Comparison of ENCODE assay signal across 1 cellular context in the genomic region with DNA sequence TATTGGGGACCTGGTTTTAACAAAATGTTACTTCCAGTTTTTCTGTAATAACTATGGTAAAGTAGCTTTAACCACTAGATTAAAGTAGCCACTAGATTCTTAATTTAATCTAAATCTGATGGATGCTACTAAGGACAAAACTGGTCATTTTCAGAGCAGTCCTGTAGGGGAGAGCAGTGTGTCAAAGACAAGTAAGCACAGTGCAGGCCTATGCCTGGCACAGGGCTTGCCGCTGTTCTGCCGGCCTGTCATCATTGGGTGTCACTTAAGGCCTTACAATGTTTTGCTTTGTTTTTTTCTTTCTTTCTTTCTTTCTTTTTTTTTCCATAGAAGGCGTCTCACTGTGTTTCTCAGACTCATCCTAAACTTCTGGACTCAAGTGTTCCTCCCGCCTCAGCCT.
TF ChIP-seq lines count a peak whose summit lies in the region.

No MANE protein-coding gene starts in this region.

TF ChIP-seq in HepG2, 621 proteins besides CTCF, POLR2A, EP300 and RAD21 (continued from another document):
- TF ChIP-seq, protein P1, sequence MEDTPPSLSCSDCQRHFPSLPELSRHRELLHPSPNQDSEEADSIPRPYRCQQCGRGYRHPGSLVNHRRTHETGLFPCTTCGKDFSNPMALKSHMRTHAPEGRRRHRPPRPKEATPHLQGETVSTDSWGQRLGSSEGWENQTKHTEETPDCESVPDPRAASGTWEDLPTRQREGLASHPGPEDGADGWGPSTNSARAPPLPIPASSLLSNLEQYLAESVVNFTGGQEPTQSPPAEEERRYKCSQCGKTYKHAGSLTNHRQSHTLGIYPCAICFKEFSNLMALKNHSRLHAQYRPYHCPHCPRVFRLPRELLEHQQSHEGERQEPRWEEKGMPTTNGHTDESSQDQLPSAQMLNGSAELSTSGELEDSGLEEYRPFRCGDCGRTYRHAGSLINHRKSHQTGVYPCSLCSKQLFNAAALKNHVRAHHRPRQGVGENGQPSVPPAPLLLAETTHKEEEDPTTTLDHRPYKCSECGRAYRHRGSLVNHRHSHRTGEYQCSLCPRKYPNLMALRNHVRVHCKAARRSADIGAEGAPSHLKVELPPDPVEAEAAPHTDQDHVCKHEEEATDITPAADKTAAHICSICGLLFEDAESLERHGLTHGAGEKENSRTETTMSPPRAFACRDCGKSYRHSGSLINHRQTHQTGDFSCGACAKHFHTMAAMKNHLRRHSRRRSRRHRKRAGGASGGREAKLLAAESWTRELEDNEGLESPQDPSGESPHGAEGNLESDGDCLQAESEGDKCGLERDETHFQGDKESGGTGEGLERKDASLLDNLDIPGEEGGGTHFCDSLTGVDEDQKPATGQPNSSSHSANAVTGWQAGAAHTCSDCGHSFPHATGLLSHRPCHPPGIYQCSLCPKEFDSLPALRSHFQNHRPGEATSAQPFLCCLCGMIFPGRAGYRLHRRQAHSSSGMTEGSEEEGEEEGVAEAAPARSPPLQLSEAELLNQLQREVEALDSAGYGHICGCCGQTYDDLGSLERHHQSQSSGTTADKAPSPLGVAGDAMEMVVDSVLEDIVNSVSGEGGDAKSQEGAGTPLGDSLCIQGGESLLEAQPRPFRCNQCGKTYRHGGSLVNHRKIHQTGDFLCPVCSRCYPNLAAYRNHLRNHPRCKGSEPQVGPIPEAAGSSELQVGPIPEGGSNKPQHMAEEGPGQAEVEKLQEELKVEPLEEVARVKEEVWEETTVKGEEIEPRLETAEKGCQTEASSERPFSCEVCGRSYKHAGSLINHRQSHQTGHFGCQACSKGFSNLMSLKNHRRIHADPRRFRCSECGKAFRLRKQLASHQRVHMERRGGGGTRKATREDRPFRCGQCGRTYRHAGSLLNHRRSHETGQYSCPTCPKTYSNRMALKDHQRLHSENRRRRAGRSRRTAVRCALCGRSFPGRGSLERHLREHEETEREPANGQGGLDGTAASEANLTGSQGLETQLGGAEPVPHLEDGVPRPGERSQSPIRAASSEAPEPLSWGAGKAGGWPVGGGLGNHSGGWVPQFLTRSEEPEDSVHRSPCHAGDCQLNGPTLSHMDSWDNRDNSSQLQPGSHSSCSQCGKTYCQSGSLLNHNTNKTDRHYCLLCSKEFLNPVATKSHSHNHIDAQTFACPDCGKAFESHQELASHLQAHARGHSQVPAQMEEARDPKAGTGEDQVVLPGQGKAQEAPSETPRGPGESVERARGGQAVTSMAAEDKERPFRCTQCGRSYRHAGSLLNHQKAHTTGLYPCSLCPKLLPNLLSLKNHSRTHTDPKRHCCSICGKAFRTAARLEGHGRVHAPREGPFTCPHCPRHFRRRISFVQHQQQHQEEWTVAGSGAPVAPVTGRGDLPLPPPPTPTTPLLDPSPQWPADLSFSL (CRISPR knock-in tag; IDR thresholded peaks at IDR 0.05): no peak
- TF ChIP-seq ZNF768 (CRISPR knock-in tag; IDR thresholded peaks at IDR 0.05) (no peak), ZFP90 (CRISPR knock-in tag; IDR thresholded peaks at IDR 0.05; ENCODE audit: borderline replicate concordance) (no peak), GZF1 (CRISPR knock-in tag; IDR thresholded peaks at IDR 0.05) (no peak), ZKSCAN8 (CRISPR knock-in tag; IDR thresholded peaks at IDR 0.05; ENCODE audit: borderline replicate concordance) (no peak), ZNF337 (CRISPR knock-in tag; IDR thresholded peaks at IDR 0.05; ENCODE audit: borderline replicate concordance, low read depth) (no peak), ZNF343 (CRISPR knock-in tag; IDR thresholded peaks at IDR 0.05) (no peak), ZBTB3 (CRISPR knock-in tag; IDR thresholded peaks at IDR 0.05; ENCODE audit: borderline replicate concordance, low read depth) (no peak), FOSL1 (CRISPR knock-in tag; IDR thresholded peaks at IDR 0.05; ENCODE audit: borderline replicate concordance) (no peak), HDAC6 (IDR thresholded peaks at IDR 0.05; ENCODE audit: low read depth, low read length) (no peak), KLF6 (CRISPR knock-in tag; IDR thresholded peaks at IDR 0.05) (no peak), WIZ (CRISPR knock-in tag; IDR thresholded peaks at IDR 0.05) (no peak), AHR (CRISPR knock-in tag; IDR thresholded peaks at IDR 0.05) (no peak), DR1 (CRISPR knock-in tag; IDR thresholded peaks at IDR 0.05) (no peak)
- TF ChIP-seq, protein P2, sequence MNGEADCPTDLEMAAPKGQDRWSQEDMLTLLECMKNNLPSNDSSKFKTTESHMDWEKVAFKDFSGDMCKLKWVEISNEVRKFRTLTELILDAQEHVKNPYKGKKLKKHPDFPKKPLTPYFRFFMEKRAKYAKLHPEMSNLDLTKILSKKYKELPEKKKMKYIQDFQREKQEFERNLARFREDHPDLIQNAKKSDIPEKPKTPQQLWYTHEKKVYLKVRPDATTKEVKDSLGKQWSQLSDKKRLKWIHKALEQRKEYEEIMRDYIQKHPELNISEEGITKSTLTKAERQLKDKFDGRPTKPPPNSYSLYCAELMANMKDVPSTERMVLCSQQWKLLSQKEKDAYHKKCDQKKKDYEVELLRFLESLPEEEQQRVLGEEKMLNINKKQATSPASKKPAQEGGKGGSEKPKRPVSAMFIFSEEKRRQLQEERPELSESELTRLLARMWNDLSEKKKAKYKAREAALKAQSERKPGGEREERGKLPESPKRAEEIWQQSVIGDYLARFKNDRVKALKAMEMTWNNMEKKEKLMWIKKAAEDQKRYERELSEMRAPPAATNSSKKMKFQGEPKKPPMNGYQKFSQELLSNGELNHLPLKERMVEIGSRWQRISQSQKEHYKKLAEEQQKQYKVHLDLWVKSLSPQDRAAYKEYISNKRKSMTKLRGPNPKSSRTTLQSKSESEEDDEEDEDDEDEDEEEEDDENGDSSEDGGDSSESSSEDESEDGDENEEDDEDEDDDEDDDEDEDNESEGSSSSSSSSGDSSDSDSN (CRISPR knock-in tag; IDR thresholded peaks at IDR 0.05): no peak
